ENCODE assay signal across 23 cellular contexts in genomic region chr4:146123231-146123630, GRCh38. TPM values are rescaled to one million over a fixed set of nuclear protein-coding genes. Genes with fewer than 3 reads are reported as not detected.
A peak's percentile ranks its signal among the peaks of the same experiment; 100 is the strongest.
DNase-seq lines count a peak whose midpoint lies in the region; ATAC-seq and TF ChIP-seq lines count a peak whose summit lies in the region.
"Had no signal": no experiment of that assay in that cellular context is flagged by ENCODE, and none has a peak within 500 bp of the region (broad histone marks: within the 10 kb centered on the region; RNA-seq: fewer than 3 reads in every experiment).

No MANE protein-coding gene starts in this region.

- no peak for TF ChIP-seq RAD21 in neural cell (conservative IDR thresholded peaks at IDR 0.05)

- H3K27ac ChIP-seq in neural cell (ENCODE audit: low read length), result no peak overlapping the region
- H3K27ac ChIP-seq: brain microvascular endothelial cell, neural progenitor cell, thyroid gland had no signal

- H3K4me2 ChIP-seq in neural cell (ENCODE audit: low read length), result no peak overlapping the region
- H3K4me2 ChIP-seq: neural progenitor cell had no signal

- no peak for TF ChIP-seq CTCF in neural cell (IDR thresholded peaks at IDR 0.05; ENCODE audit: poor library complexity, severe bottlenecking)

- no peaks in the 10 kb centered on the region for H4K20me1 ChIP-seq in neural cell (ENCODE audit: insufficient read depth)

- H3F3A ChIP-seq in neural cell (ENCODE audit: insufficient read depth, low read length, poor library complexity, severe bottlenecking), result no peaks in the 10 kb centered on the region

- H3K36me3 ChIP-seq in neural cell (ENCODE audit: insufficient read depth, low read length), result no peaks in the 10 kb centered on the region
- H3K36me3 ChIP-seq: brain microvascular endothelial cell, neural progenitor cell, thyroid gland had no signal

- ATAC-seq in GM18517 (IDR thresholded peaks at IDR 0.05; ENCODE audit: unreplicated experiment), result peak; percentile 31
- peak; percentile 31 for ATAC-seq in GM21390 (IDR thresholded peaks at IDR 0.05; ENCODE audit: unreplicated experiment)
- peak; percentile 36 for ATAC-seq in HG03378 (IDR thresholded peaks at IDR 0.05; ENCODE audit: unreplicated experiment)
- no peak for ATAC-seq in activated CD4-positive, CD25-positive, alpha-beta regulatory T cell treated with anti-CD3 and anti-CD28 coated beads, Interleukin-2, amount 50 U/mL, for 24 hours
- ATAC-seq: left cardiac atrium, sciatic nerve, T-cell had no signal

- peak; percentile 85 for TF ChIP-seq EP300 in neural cell (conservative IDR thresholded peaks at IDR 0.05; ENCODE audit: poor library complexity, severe bottlenecking)

- H3K79me2 ChIP-seq in neural cell (replicated peaks; ENCODE audit: insufficient read depth, low read length), result no peaks in the 10 kb centered on the region

- no peaks in the 10 kb centered on the region for H3K9me2 ChIP-seq in neural cell (ENCODE audit: insufficient read depth, low read length)

- no peaks in the 10 kb centered on the region for H3K27me3 ChIP-seq in neural cell (ENCODE audit: insufficient read depth, low read depth, low read length)
- H3K27me3 ChIP-seq: brain microvascular endothelial cell, neural progenitor cell, thyroid gland had no signal

- H3K9ac ChIP-seq in neural cell (ENCODE audit: low read length), result no peak overlapping the region
- H3K9ac ChIP-seq: neural progenitor cell had no signal

- no peaks in the 10 kb centered on the region for H3K9me3 ChIP-seq in neural cell (ENCODE audit: low read length)
- H3K9me3 ChIP-seq: thyroid gland had no signal

- no peak overlapping the region for H2AFZ ChIP-seq in neural cell (ENCODE audit: low read depth, low read length)
- H2AFZ ChIP-seq: neural progenitor cell had no signal

- H3K4me3 ChIP-seq in neural cell (ENCODE audit: low read length), result no peak overlapping the region
- H3K4me3 ChIP-seq: neural progenitor cell, thyroid gland had no signal

- DNase-seq in SW 1271 (lab: John Stamatoyannopoulos, UW) (no peak), activated gamma-delta T cell treated with Interleukin-2 at 50 U/mL for 16 hours (no peak)
- DNase-seq: activated CD4-positive, alpha-beta T cell treated with anti-CD3 and anti-CD28 coated beads for 1 hour; activated naive CD4-positive, alpha-beta T cell; brain microvascular endothelial cell; CD4-positive, CD25-positive, alpha-beta regulatory T cell; head of caudate nucleus; left cardiac atrium; mammary epithelial cell; NCI-H1105 treated with DMSO at 0.1 percent for 48 hours; NCI-H2029 treated with DMSO at 0.1 percent for 48 hours; NCI-H345; SHP77; stimulated activated naive CD8-positive, alpha-beta T cell treated with anti-CD3 and anti-CD28 coated beads, Interleukin-15, amount 100 ng/mL, for 72 hours; T-cell; thyroid gland had no signal

TF ChIP-seq in neural cell, 6 proteins besides CTCF, POLR2A, EP300 and RAD21:
- TF ChIP-seq MXI1 (conservative IDR thresholded peaks at IDR 0.05; ENCODE audit: poor library complexity, severe bottlenecking), result no peak
- TF ChIP-seq SMC3 (conservative IDR thresholded peaks at IDR 0.05; ENCODE audit: poor library complexity), result no peak
- no peak for TF ChIP-seq POLR2AphosphoS5 (IDR thresholded peaks at IDR 0.05)

RNA-seq across cellular contexts. Expression of gene LSM6, which starts 52.3 kb away (rescaled TPM):
- polyA plus RNA-seq in neural cell, result 111 and 123 TPM in 2 replicates
- polyA minus RNA-seq in neural cell, result 30.2 and 43.1 TPM in 2 replicates

Comparison
In these comparisons a context has a peak if more than half of its experiments do, and no peak if none do; other contexts are left out.
1. ATAC-seq: peak in GM18517 (single experiment), GM21390 (single experiment) and HG03378 (single experiment); none in activated CD4-positive, CD25-positive, alpha-beta regulatory T cell treated with anti-CD3 and anti-CD28 coated beads, Interleukin-2, amount 50 U/mL, for 24 hours (0 of 2).